In the genomic region with DNA sequence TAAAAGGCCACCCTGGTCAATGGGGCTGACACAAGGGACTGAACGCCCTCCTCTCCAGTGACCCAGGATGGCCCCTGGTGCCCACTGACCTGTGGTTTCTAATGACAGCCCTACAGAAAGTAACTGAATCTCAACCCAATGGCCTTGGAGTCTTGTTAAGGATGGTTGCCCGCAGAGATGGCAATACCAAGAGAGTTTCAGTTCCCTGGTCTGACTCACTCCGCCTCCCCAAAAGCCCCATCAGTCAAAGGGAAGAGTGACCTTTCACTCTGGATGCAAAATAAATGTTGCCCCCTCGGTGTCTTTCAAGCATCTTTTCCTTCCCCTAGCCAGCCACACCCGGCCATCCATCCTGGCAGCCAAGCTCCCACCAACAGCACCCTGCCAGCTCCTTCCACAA, we compare ENCODE assay signal across 22 cellular contexts. TPM values are rescaled to one million over a fixed set of nuclear protein-coding genes. Genes with fewer than 3 reads are reported as not detected.
DNase-seq lines count a peak whose midpoint lies in the region; ATAC-seq and TF ChIP-seq lines count a peak whose summit lies in the region.
"Had no signal": no experiment of that assay in that cellular context is flagged by ENCODE, and none has a peak within 500 bp of the region (broad histone marks: within the 10 kb centered on the region; RNA-seq: fewer than 3 reads in every experiment).

No MANE protein-coding gene starts in this region.

- H3K9ac ChIP-seq in OCI-LY3 (ENCODE audit: low read length) (no peak overlapping the region), MM.1S (ENCODE audit: low read length) (no peak overlapping the region)

- H3K9me3 Mint-ChIP-seq in stimulated activated memory B cell treated with anti-CD40 and anti-IgM and Interleukin-4, amounts not matched to agents 10 μg/mL and 1 μg/mL and 100 μg/mL, for 72 hours = no peaks in the 10 kb centered on the region

- H3K4me2 ChIP-seq in OCI-LY3 (ENCODE audit: low read length) (peak overlapping the region; percentile 57), MM.1S (ENCODE audit: low read depth, low read length) (no peak overlapping the region)

- peak; percentile 63 for ATAC-seq in stimulated activated memory B cell treated with anti-CD40 and anti-IgM and Interleukin-4, amounts not matched to agents 10 μg/mL and 1 μg/mL and 100 μg/mL, for 72 hours
- no peak for ATAC-seq in foreskin keratinocyte
- ATAC-seq: Right ventricle myocardium inferior had no signal

- H3K9me3 ChIP-seq in OCI-LY3 (ENCODE audit: insufficient read depth, low read length) (no peaks in the 10 kb centered on the region), MM.1S (replicated peaks; ENCODE audit: insufficient read depth, low read length) (no peaks in the 10 kb centered on the region)
- H3K9me3 ChIP-seq: BE2C, SJSA1 had no signal

- H3K27ac ChIP-seq in OCI-LY3 (ENCODE audit: low read length) (no peak overlapping the region), foreskin keratinocyte (no peak overlapping the region), MM.1S (ENCODE audit: low read length) (no peak overlapping the region)
- H3K27ac ChIP-seq: SJSA1 had no signal

- H3K4me3 ChIP-seq in GM12865 (ENCODE audit: low read depth, low read length) (no peak overlapping the region), H7 (ENCODE audit: insufficient read depth, low read depth, low read length) (no peak overlapping the region), OCI-LY3 (ENCODE audit: low read length) (peak overlapping the region; percentile 37; the same call in 1 of the 2 replicates), MM.1S (ENCODE audit: low read length) (no peak overlapping the region)
- H3K4me3 ChIP-seq: SJSA1 had no signal

- H3K4me1 ChIP-seq in OCI-LY3 (ENCODE audit: low read length) (peaks cover 12% of the 10 kb centered on the region), foreskin keratinocyte (no peaks in the 10 kb centered on the region), MM.1S (ENCODE audit: low read length) (no peaks in the 10 kb centered on the region)
- H3K4me1 ChIP-seq: BE2C, SJSA1 had no signal

- H4K20me1 ChIP-seq in OCI-LY3 (ENCODE audit: insufficient read depth, low read length) = no peaks in the 10 kb centered on the region
- no peaks in the 10 kb centered on the region for H4K20me1 ChIP-seq in MM.1S (ENCODE audit: insufficient read depth, low read length)

- H3K4me1 Mint-ChIP-seq in stimulated activated memory B cell treated with anti-CD40 and anti-IgM and Interleukin-4, amounts not matched to agents 10 μg/mL and 1 μg/mL and 100 μg/mL, for 72 hours = no peaks in the 10 kb centered on the region

- peaks cover 14% of the 10 kb centered on the region for H3K27me3 Mint-ChIP-seq in stimulated activated memory B cell treated with anti-CD40 and anti-IgM and Interleukin-4, amounts not matched to agents 10 μg/mL and 1 μg/mL and 100 μg/mL, for 72 hours

- H3K79me2 ChIP-seq in OCI-LY3 (ENCODE audit: low read length) (no peaks in the 10 kb centered on the region), MM.1S (ENCODE audit: low read length) (no peaks in the 10 kb centered on the region)

- H3F3A ChIP-seq in MM.1S (ENCODE audit: insufficient read depth, low read length) = no peaks in the 10 kb centered on the region

- H3K9me2 ChIP-seq in MM.1S (replicated peaks; ENCODE audit: insufficient read depth, low read length) = no peaks in the 10 kb centered on the region

- H3K27me3 ChIP-seq in H7 (ENCODE audit: control insufficient read depth, insufficient read depth, low read length) (no peaks in the 10 kb centered on the region), OCI-LY3 (ENCODE audit: low read depth, low read length) (peaks cover 6% of the 10 kb centered on the region; the same call in 1 of the 2 replicates), foreskin keratinocyte (no peaks in the 10 kb centered on the region), MM.1S (replicated peaks; ENCODE audit: insufficient read depth, low read length) (no peaks in the 10 kb centered on the region)
- H3K27me3 ChIP-seq: BE2C, SJSA1 had no signal

- no peak overlapping the region for H3K27ac Mint-ChIP-seq in stimulated activated memory B cell treated with anti-CD40 and anti-IgM and Interleukin-4, amounts not matched to agents 10 μg/mL and 1 μg/mL and 100 μg/mL, for 72 hours

- H3K36me3 Mint-ChIP-seq in stimulated activated memory B cell treated with anti-CD40 and anti-IgM and Interleukin-4, amounts not matched to agents 10 μg/mL and 1 μg/mL and 100 μg/mL, for 72 hours = no peaks in the 10 kb centered on the region

- no peaks in the 10 kb centered on the region for H3K36me3 ChIP-seq in H7 (replicated peaks; ENCODE audit: control insufficient read depth, insufficient read depth, low read length)
- no peaks in the 10 kb centered on the region for H3K36me3 ChIP-seq in OCI-LY3 (replicated peaks; ENCODE audit: low read depth, low read length)
- no peaks in the 10 kb centered on the region for H3K36me3 ChIP-seq in MM.1S (replicated peaks; ENCODE audit: insufficient read depth, low read length)
- H3K36me3 ChIP-seq: BE2C, SJSA1 had no signal

- DNase-seq in GM12865 (ENCODE audit: low read depth) (peak; percentile 60), H7 (peak; percentile 3), foreskin keratinocyte (no peak), 8988T (no peak), MM.1S (no peak)
- DNase-seq: BE2C; DMS53; GDM1; Karpas-422; NCI-H1092 treated with DMSO at 0.1 percent for 48 hours; NCI-H1436 treated with DMSO at 0.1 percent for 48 hours; NCI-H2029; NCI-H2227 treated with DMSO at 0.1 percent for 48 hours; NCI-H510A; NCI-H748 treated with DMSO at 0.1 percent for 48 hours; NK-92 treated with Interleukin-12 subunit alpha and Interleukin-12 subunit beta, amount 100 ng/mL, for 24 hours; T-helper 1 cell had no signal

- TF ChIP-seq CTCF in GM12865 (IDR thresholded peaks at IDR 0.05; ENCODE audit: insufficient read depth, low read depth, low read length, missing control alignments) (no peak), OCI-LY3 (IDR thresholded peaks at IDR 0.05; ENCODE audit: low read depth, low read length) (no peak), foreskin keratinocyte (conservative IDR thresholded peaks at IDR 0.05) (no peak), MM.1S (IDR thresholded peaks at IDR 0.05; ENCODE audit: low read length) (no peak)

- H2AFZ ChIP-seq in OCI-LY3 (ENCODE audit: low read depth, low read length) (no peak overlapping the region), MM.1S (ENCODE audit: low read length) (no peak overlapping the region)

- no peak overlapping the region for H3K4me3 Mint-ChIP-seq in stimulated activated memory B cell treated with anti-CD40 and anti-IgM and Interleukin-4, amounts not matched to agents 10 μg/mL and 1 μg/mL and 100 μg/mL, for 72 hours

RNA-seq across cellular contexts. Expression of a gene that starts 57.7 kb away (rescaled TPM):
- total RNA-seq in H7 (2014; rRNA removed; shearing (Covaris generic)) = not detected in 2 replicates
- total RNA-seq in foreskin keratinocyte = not detected in 2 replicates
- polyA plus RNA-seq in foreskin keratinocyte = not detected in 2 replicates
- total RNA-seq: M059J, Right ventricle myocardium inferior, SJSA1 had no signal

Comparison
In these comparisons a context has a peak if more than half of its experiments do, and no peak if none do; other contexts are left out.
1. DNase-seq: peak in GM12865 (single experiment) and H7 (single experiment); none in foreskin keratinocyte (0 of 2), 8988T (single experiment) and MM.1S (single experiment).